Comparison of ENCODE assay signal across 8 cellular contexts in genomic region chrX:53716328-53717088, GRCh38. TPM values are rescaled to one million over a fixed set of nuclear protein-coding genes. Genes with fewer than 3 reads are reported as not detected.
DNase-seq lines count a peak whose midpoint lies in the region; ATAC-seq lines count a peak whose summit lies in the region.

No MANE protein-coding gene starts in this region.

- H3K27ac ChIP-seq in BLaER1 (peak overlapping the region; percentile 59; the same call in 1 of the 2 replicates), aorta (ENCODE audit: low read depth in 1 of 2, low read length in 2 of 2) (no peak overlapping the region)

- H3K4me2 ChIP-seq in BLaER1, result peak overlapping the region; percentile 65

- peaks cover 47% of the 10 kb centered on the region for H3K4me1 ChIP-seq in BLaER1
- H3K4me1 ChIP-seq in aorta (ENCODE audit: control insufficient read depth in 1 of 2, insufficient read depth in 2 of 2, low read length in 2 of 2), result no peaks in the 10 kb centered on the region

- ATAC-seq in effector memory CD8-positive, alpha-beta T cell (replicated peaks), result peak; percentile 44
- no peak for ATAC-seq in left colon
- no peak for ATAC-seq in aorta (ENCODE audit: low FRiP score)

- H3K9me3 ChIP-seq in BLaER1 (peaks cover 9% of the 10 kb centered on the region), aorta (ENCODE audit: control insufficient read depth, low read length) (no peaks in the 10 kb centered on the region)

- H3K27me3 Mint-ChIP-seq in T-helper 2 cell treated with Interferon-gamma antibody and Interleukin-4, amounts not matched to agents 5 μg/mL and 100 μg/mL, for 36 hours (ENCODE audit: low read depth), result no peaks in the 10 kb centered on the region
- H3K27me3 Mint-ChIP-seq in effector memory CD8-positive, alpha-beta T cell, result no peaks in the 10 kb centered on the region

- H3K9ac ChIP-seq in BLaER1, result no peak overlapping the region; the same call in 1 of the 2 replicates

- peak overlapping the region; percentile 99 for H3K27ac Mint-ChIP-seq in T-helper 2 cell treated with Interferon-gamma antibody and Interleukin-4, amounts not matched to agents 5 μg/mL and 100 μg/mL, for 36 hours
- H3K27ac Mint-ChIP-seq in effector memory CD8-positive, alpha-beta T cell, result peak overlapping the region; percentile 95 to 99

- WGBS in aorta, 2 donors, result 81 to 89% methylated on average over 4 of the region's 4 CpGs

- H3K4me3 ChIP-seq in BLaER1 (no peak overlapping the region), aorta (ENCODE audit: low read length in 2 of 2) (no peak overlapping the region)

- H3K4me3 Mint-ChIP-seq in T-helper 2 cell treated with Interferon-gamma antibody and Interleukin-4, amounts not matched to agents 5 μg/mL and 100 μg/mL, for 36 hours, result peak overlapping the region; percentile 88
- peak overlapping the region; percentile 9 to 77 for H3K4me3 Mint-ChIP-seq in effector memory CD8-positive, alpha-beta T cell

- peaks cover 41% of the 10 kb centered on the region for H3K4me1 Mint-ChIP-seq in T-helper 2 cell treated with Interferon-gamma antibody and Interleukin-4, amounts not matched to agents 5 μg/mL and 100 μg/mL, for 36 hours (ENCODE audit: low read depth)
- peaks cover 27 to 28% of the 10 kb centered on the region in 2 donors for H3K4me1 Mint-ChIP-seq in effector memory CD8-positive, alpha-beta T cell (ENCODE audit: low read depth in 2 of 2)

- peak; percentile 31 for DNase-seq in HCEC 1CT
- DNase-seq in T-helper 2 cell treated with Interferon-gamma antibody and Interleukin-4, amounts not matched to agents 5 μg/mL and 100 μg/mL, for 36 hours (ENCODE audit: low spot score), result peak; percentile 63
- peak; percentile 24 to 34 (median 26) for DNase-seq in effector memory CD8-positive, alpha-beta T cell
- DNase-seq in occipital lobe (lab: John Stamatoyannopoulos, UW), result no peak
- DNase-seq in NCI-H526 treated with DMSO at 0.1 percent for 48 hours (lab: John Stamatoyannopoulos, UW), result no peak
- no peak for DNase-seq in left colon
- DNase-seq in aorta, result no peak

- intact Hi-C loops in left colon (cut with DNase I, micrococcal nuclease) (no loop called here), aorta (cut with DNase I) (no loop called here)

- H3K36me3 ChIP-seq in BLaER1, result no peaks in the 10 kb centered on the region
- H3K36me3 ChIP-seq in aorta (ENCODE audit: control insufficient read depth in 1 of 2, insufficient read depth in 2 of 2, low read length in 1 of 2), result no peaks in the 10 kb centered on the region

- peaks cover 21% of the 10 kb centered on the region for H3K27me3 ChIP-seq in BLaER1
- no peaks in the 10 kb centered on the region for H3K27me3 ChIP-seq in aorta (ENCODE audit: control insufficient read depth in 1 of 2, insufficient read depth in 2 of 2, low read length in 1 of 2)

- H4K20me1 ChIP-seq in BLaER1, result no peaks in the 10 kb centered on the region

- H3K36me3 Mint-ChIP-seq in T-helper 2 cell treated with Interferon-gamma antibody and Interleukin-4, amounts not matched to agents 5 μg/mL and 100 μg/mL, for 36 hours (ENCODE audit: low read depth), result peaks cover 6% of the 10 kb centered on the region
- no peaks in the 10 kb centered on the region for H3K36me3 Mint-ChIP-seq in effector memory CD8-positive, alpha-beta T cell (ENCODE audit: insufficient read depth)

- no peaks in the 10 kb centered on the region for H3K9me3 Mint-ChIP-seq in T-helper 2 cell treated with Interferon-gamma antibody and Interleukin-4, amounts not matched to agents 5 μg/mL and 100 μg/mL, for 36 hours
- no peaks in the 10 kb centered on the region for H3K9me3 Mint-ChIP-seq in effector memory CD8-positive, alpha-beta T cell

RNA-seq across cellular contexts. Expression of gene HUWE1, which starts 30.0 kb away (rescaled TPM):
- total RNA-seq in occipital lobe (95.3 TPM), left colon (100 to 1,000 TPM; 114 to 141 TPM), aorta (100 to 1,000 TPM; 180 to 196 TPM)
- 10 to 100 TPM; 22.5 to 39.6 TPM for polyA plus RNA-seq in aorta

Comparison
In these comparisons a context has a peak if more than half of its experiments do, and no peak if none do; other contexts are left out.
1. DNase-seq: peak in HCEC 1CT (single experiment), T-helper 2 cell treated with Interferon-gamma antibody and Interleukin-4, amounts not matched to agents 5 μg/mL and 100 μg/mL, for 36 hours (single experiment) and effector memory CD8-positive, alpha-beta T cell (3 of 3); none in occipital lobe (single experiment), NCI-H526 treated with DMSO at 0.1 percent for 48 hours (single experiment), left colon (0 of 2) and aorta (0 of 2).